17 cellular contexts compared by ENCODE assay signal in genomic region chr6:44422534-44422933, GRCh38. TPM values are rescaled to one million over a fixed set of nuclear protein-coding genes. Genes with fewer than 3 reads are reported as not detected.
DNase-seq lines count a peak whose midpoint lies in the region; FAIRE-seq and TF ChIP-seq lines count a peak whose summit lies in the region.
"Had no signal": no experiment of that assay in that cellular context is flagged by ENCODE, and none has a peak within 500 bp of the region (broad histone marks: within the 10 kb centered on the region; RNA-seq: fewer than 3 reads in every experiment).

No MANE protein-coding gene starts in this region.

- no peaks in the 10 kb centered on the region for H3K4me1 ChIP-seq in kidney (ENCODE audit: control insufficient read depth in 1 of 2, insufficient read depth in 1 of 2, low read depth in 1 of 2, low read length in 2 of 2)
- H3K4me1 ChIP-seq: HAP-1, Peyer's patch had no signal

- no peak overlapping the region for H3K4me3 ChIP-seq in kidney (ENCODE audit: low read length in 2 of 2)
- H3K4me3 ChIP-seq: GM23248, HAP-1, Peyer's patch, SJSA1 had no signal

- H3K9me3 ChIP-seq in kidney (ENCODE audit: control insufficient read depth in 1 of 2, low read length in 2 of 2), result no peaks in the 10 kb centered on the region
- H3K9me3 ChIP-seq: HAP-1, Peyer's patch, SJSA1 had no signal

- peaks cover 31 to 32% of the 10 kb centered on the region in 2 donors for H3K36me3 ChIP-seq in kidney (ENCODE audit: control insufficient read depth in 1 of 2, insufficient read depth in 2 of 2, low read length in 2 of 2)

- intact Hi-C loops in kidney (cut with DNase I), result no loop called here

- peak; percentile 44 for DNase-seq in DMS53 treated with DMSO at 0.1 percent for 48 hours (lab: John Stamatoyannopoulos, UW; ENCODE audit: unreplicated experiment)
- DNase-seq in NCI-H187 treated with DMSO at 0.1 percent for 48 hours (lab: John Stamatoyannopoulos, UW), result peak; percentile 13
- no peak for DNase-seq in kidney
- peak; percentile 72 for DNase-seq in renal cortical epithelial cell (ENCODE audit: low read depth)
- no peak for DNase-seq in T-helper 2 cell
- no peak for DNase-seq in activated CD4-positive, alpha-beta T cell treated with anti-CD3 and anti-CD28 coated beads for 48 hours
- no peak for DNase-seq in stimulated activated naive CD4-positive, alpha-beta T cell (lab: John Stamatoyannopoulos, UW)
- DNase-seq: GF-D8, GM23248, IMR-90, NCI-H1048, NCI-H1694, NCI-H345, NCI-H524 treated with DMSO at 0.1 percent for 48 hours, Peyer's patch had no signal

- H3K27ac ChIP-seq in kidney (ENCODE audit: low read depth in 2 of 2, low read length in 2 of 2), result no peak overlapping the region
- H3K27ac ChIP-seq: GM23248, Peyer's patch, SJSA1 had no signal

- FAIRE-seq in kidney (lab: Jason Lieb, UNC), result peak; percentile 72

- H3K9ac ChIP-seq in kidney (ENCODE audit: low read length in 2 of 2), result no peak overlapping the region
- H3K9ac ChIP-seq: GM23248 had no signal

- no peak for TF ChIP-seq CTCF in kidney (IDR thresholded peaks at IDR 0.05; ENCODE audit: borderline replicate concordance, extremely low read depth, insufficient read depth)

RNA-seq across cellular contexts. Expression of gene CDC5L, which starts 35.0 kb away (rescaled TPM):
- total RNA-seq in kidney, result 17.6 TPM
- 7.6 TPM for polyA plus RNA-seq in kidney (ENCODE audit: insufficient read depth, low read depth, low replicate concordance)
- total RNA-seq in renal cortical epithelial cell, result 23.6 and 27.3 TPM in 2 replicates

Comparison
In these comparisons a context has a peak if more than half of its experiments do, and no peak if none do; other contexts are left out.
1. DNase-seq: peak in DMS53 treated with DMSO at 0.1 percent for 48 hours (single experiment), NCI-H187 treated with DMSO at 0.1 percent for 48 hours (single experiment) and renal cortical epithelial cell (single experiment); none in kidney (single experiment), T-helper 2 cell (0 of 5), activated CD4-positive, alpha-beta T cell treated with anti-CD3 and anti-CD28 coated beads for 48 hours (single experiment) and stimulated activated naive CD4-positive, alpha-beta T cell (0 of 6).